ENCODE assay signal across 19 cellular contexts in the genomic region with DNA sequence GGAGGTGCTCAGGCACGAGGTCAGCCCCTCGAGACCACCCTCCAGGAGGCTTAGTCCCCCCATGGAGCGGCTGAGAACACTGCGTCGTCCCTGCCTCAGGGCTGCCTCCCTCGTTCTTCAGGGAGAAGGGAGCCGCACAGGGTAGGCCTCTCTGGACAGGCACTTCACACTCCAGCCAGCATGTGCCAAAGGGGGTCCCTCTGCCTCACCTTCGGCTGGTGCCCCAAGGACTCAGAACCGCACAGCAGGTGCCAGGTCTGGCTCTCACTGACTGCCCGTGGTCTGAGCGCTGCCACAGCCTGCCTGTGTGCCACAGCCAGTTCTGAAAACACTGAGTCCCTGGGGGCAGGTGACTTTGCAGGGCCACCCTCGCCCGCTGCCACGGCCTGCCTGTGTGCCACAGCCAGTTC. TPM values are rescaled to one million over a fixed set of nuclear protein-coding genes. Genes with fewer than 3 reads are reported as not detected.
"Had no signal": no experiment of that assay in that cellular context is flagged by ENCODE, and none has a peak within 500 bp of the region (broad histone marks: within the 10 kb centered on the region; RNA-seq: fewer than 3 reads in every experiment).

No MANE protein-coding gene starts in this region.

- H3K36me3 ChIP-seq: brain microvascular endothelial cell, esophagus squamous epithelium, left lung, pancreas, thyroid gland, uterus had no signal

- FAIRE-seq: endometrium, islet of Langerhans, pancreas had no signal

- H3K27ac Mint-ChIP-seq: activated CD8-positive, alpha-beta memory T cell treated with anti-CD3 and anti-CD28 coated beads, Interleukin-2, amount 10 ng/mL, durations not matched to agents 7 days and 5 days; activated T-cell treated with anti-CD3 and anti-CD28 coated beads, Interleukin-2, amount 50 U/mL, for 24 hours had no signal

- H3K27me3 Mint-ChIP-seq: activated CD8-positive, alpha-beta memory T cell treated with anti-CD3 and anti-CD28 coated beads, Interleukin-2, amount 10 ng/mL, durations not matched to agents 7 days and 5 days; activated T-cell treated with anti-CD3 and anti-CD28 coated beads, Interleukin-2, amount 50 U/mL, for 24 hours had no signal

- ATAC-seq: activated CD8-positive, alpha-beta memory T cell treated with anti-CD3 and anti-CD28 coated beads, Interleukin-2, amount 10 ng/mL, durations not matched to agents 7 days and 5 days; activated naive CD4-positive, alpha-beta T cell treated with anti-CD3 and anti-CD28 coated beads, Interleukin-2, amount 50 U/mL, for 72 hours; left lung had no signal

- H3K27ac ChIP-seq: brain microvascular endothelial cell, dorsolateral prefrontal cortex, esophagus squamous epithelium, left lung, pancreas, thyroid gland, uterus had no signal

- H3K9me3 Mint-ChIP-seq: activated naive CD4-positive, alpha-beta T cell treated with anti-CD3 and anti-CD28 coated beads, Interleukin-2, amount 50 U/mL, for 72 hours; activated T-cell treated with anti-CD3 and anti-CD28 coated beads, Interleukin-2, amount 50 U/mL, for 24 hours; neural crest cell had no signal

- H3K4me3 Mint-ChIP-seq: activated CD8-positive, alpha-beta memory T cell treated with anti-CD3 and anti-CD28 coated beads, Interleukin-2, amount 10 ng/mL, durations not matched to agents 7 days and 5 days; activated T-cell treated with anti-CD3 and anti-CD28 coated beads, Interleukin-2, amount 50 U/mL, for 24 hours had no signal

- H3K4me3 ChIP-seq: dorsolateral prefrontal cortex, esophagus squamous epithelium, left lung, pancreas, thyroid gland, uterus had no signal

- H3K9me3 ChIP-seq: esophagus squamous epithelium, left lung, pancreas, thyroid gland, uterus had no signal

- H3K27me3 ChIP-seq: brain microvascular endothelial cell, pancreas, thyroid gland had no signal

- H3K4me1 Mint-ChIP-seq: neural crest cell had no signal

- DNase-seq: activated CD4-positive, alpha-beta T cell treated with anti-CD3 and anti-CD28 coated beads, Interleukin-2, amount 50 U/mL, for 48 hours; activated CD4-positive, CD25-positive, alpha-beta regulatory T cell treated with anti-CD3 and anti-CD28 coated beads, Interleukin-2, amount 50 U/mL, for 72 hours; activated CD8-positive, alpha-beta memory T cell treated with anti-CD3 and anti-CD28 coated beads, Interleukin-2, amount 10 ng/mL, durations not matched to agents 7 days and 5 days; activated effector memory CD4-positive, alpha-beta T cell treated with Interleukin-2 at 50 U/mL for 16 hours; activated T-cell treated with anti-CD3 and anti-CD28 coated beads, Interleukin-2, amount 50 U/mL, for 24 hours; amniotic stem cell; brain microvascular endothelial cell; dorsolateral prefrontal cortex; esophagus squamous epithelium; foreskin fibroblast; head of caudate nucleus; left lung; pancreas; thyroid gland; uterus had no signal

- H3K4me1 ChIP-seq: left lung, pancreas, thyroid gland, uterus had no signal

RNA-seq across cellular contexts. Expression of a gene that starts 34.8 kb away (rescaled TPM):
- polyA plus RNA-seq: pancreas had no signal
